10 cellular contexts compared by ENCODE assay signal in genomic region chr22:48089601-48090331, GRCh38.
DNase-seq lines count a peak whose midpoint lies in the region; ATAC-seq, FAIRE-seq and TF ChIP-seq lines count a peak whose summit lies in the region.
"Had no signal": no experiment of that assay in that cellular context is flagged by ENCODE, and none has a peak within 500 bp of the region (broad histone marks: within the 10 kb centered on the region; RNA-seq: fewer than 3 reads in every experiment).

No MANE protein-coding gene starts in this region.

- H3K4me1 ChIP-seq in right cardiac atrium (ENCODE audit: control insufficient read depth, insufficient read depth, low read length): no peaks in the 10 kb centered on the region
- no peaks in the 10 kb centered on the region for H3K4me1 ChIP-seq in smooth muscle cell (ENCODE audit: low read depth)

- no peaks in the 10 kb centered on the region for H3K36me3 ChIP-seq in smooth muscle cell (ENCODE audit: low read depth)

- H3K4me2 ChIP-seq in smooth muscle cell: peak overlapping the region; percentile 80
- H3K4me2 ChIP-seq: KMS-11 had no signal

- H3K27me3 ChIP-seq in right cardiac atrium (ENCODE audit: control insufficient read depth, insufficient read depth) (no peaks in the 10 kb centered on the region), smooth muscle cell (ENCODE audit: low read depth) (peaks cover 28% of the 10 kb centered on the region)

- no peaks in the 10 kb centered on the region for H4K20me1 ChIP-seq in smooth muscle cell (ENCODE audit: low read depth)

- no peak overlapping the region for H3K9ac ChIP-seq in smooth muscle cell (ENCODE audit: low read depth)
- H3K9ac ChIP-seq: KMS-11 had no signal

- no peaks in the 10 kb centered on the region for H3K9me3 ChIP-seq in right cardiac atrium (ENCODE audit: control insufficient read depth, low read length)
- no peaks in the 10 kb centered on the region for H3K9me3 ChIP-seq in smooth muscle cell (replicated peaks; ENCODE audit: low read depth)

- DNase-seq in H54 (ENCODE audit: insufficient read length, low spot score) (peak; percentile 63), UCSD-AML1 (lab: John Stamatoyannopoulos, UW; ENCODE audit: unreplicated experiment) (peak; percentile 63), right cardiac atrium (peak; percentile 58 to 76 (median 72)), smooth muscle cell (lab: John Stamatoyannopoulos, UW; ENCODE audit: unreplicated experiment) (peak; percentile 14), NCI-H510A (lab: John Stamatoyannopoulos, UW) (no peak), retina (no peak), germinal center (ENCODE audit: low spot score) (no peak)
- DNase-seq in stimulated activated CD4-positive, alpha-beta T cell treated with anti-CD3 and anti-CD28 coated beads, Interleukin-15, amount 100 ng/mL, for 24 hours: no peak
- DNase-seq: HCEC 1CT had no signal

- TF ChIP-seq POLR2A in H54 (IDR thresholded peaks at IDR 0.05; ENCODE audit: low read depth, low read length): no peak

- no peak for TF ChIP-seq CTCF in smooth muscle cell (IDR thresholded peaks at IDR 0.05; ENCODE audit: borderline replicate concordance, insufficient read depth, poor library complexity, severe bottlenecking)

- ATAC-seq in right cardiac atrium: peak; percentile 84 to 87

- no peak for FAIRE-seq in H54 (lab: Jason Lieb, UNC)

- H3F3A ChIP-seq in smooth muscle cell (ENCODE audit: low read depth): no peaks in the 10 kb centered on the region

- WGBS in right cardiac atrium: 38% methylated on average over 19 of the region's 19 CpGs
- 29% methylated on average over 17 of the region's 19 CpGs for WGBS in smooth muscle cell (ENCODE audit: low lambda C conversion rate)

- no peaks in the 10 kb centered on the region for H3K79me2 ChIP-seq in smooth muscle cell (ENCODE audit: low read depth)

- H3K27ac ChIP-seq in right cardiac atrium (ENCODE audit: low read length) (no peak overlapping the region), smooth muscle cell (ENCODE audit: low read depth) (no peak overlapping the region)
- H3K27ac ChIP-seq: KMS-11 had no signal

- H3K4me3 ChIP-seq in right cardiac atrium (ENCODE audit: low read length) (no peak overlapping the region), smooth muscle cell (peak overlapping the region; percentile 10)

- intact Hi-C loops in right cardiac atrium (cut with DNase I): no loop called here

- H2AFZ ChIP-seq in smooth muscle cell (ENCODE audit: low read depth): no peak overlapping the region

Comparison
In these comparisons a context has a peak if more than half of its experiments do, and no peak if none do; other contexts are left out.
1. DNase-seq: peak in H54 (single experiment), UCSD-AML1 (single experiment), right cardiac atrium (3 of 3) and smooth muscle cell (single experiment); none in stimulated activated CD4-positive, alpha-beta T cell treated with anti-CD3 and anti-CD28 coated beads, Interleukin-15, amount 100 ng/mL, for 24 hours (single experiment), NCI-H510A (single experiment), retina (single experiment) and germinal center (single experiment).